In the genomic region with DNA sequence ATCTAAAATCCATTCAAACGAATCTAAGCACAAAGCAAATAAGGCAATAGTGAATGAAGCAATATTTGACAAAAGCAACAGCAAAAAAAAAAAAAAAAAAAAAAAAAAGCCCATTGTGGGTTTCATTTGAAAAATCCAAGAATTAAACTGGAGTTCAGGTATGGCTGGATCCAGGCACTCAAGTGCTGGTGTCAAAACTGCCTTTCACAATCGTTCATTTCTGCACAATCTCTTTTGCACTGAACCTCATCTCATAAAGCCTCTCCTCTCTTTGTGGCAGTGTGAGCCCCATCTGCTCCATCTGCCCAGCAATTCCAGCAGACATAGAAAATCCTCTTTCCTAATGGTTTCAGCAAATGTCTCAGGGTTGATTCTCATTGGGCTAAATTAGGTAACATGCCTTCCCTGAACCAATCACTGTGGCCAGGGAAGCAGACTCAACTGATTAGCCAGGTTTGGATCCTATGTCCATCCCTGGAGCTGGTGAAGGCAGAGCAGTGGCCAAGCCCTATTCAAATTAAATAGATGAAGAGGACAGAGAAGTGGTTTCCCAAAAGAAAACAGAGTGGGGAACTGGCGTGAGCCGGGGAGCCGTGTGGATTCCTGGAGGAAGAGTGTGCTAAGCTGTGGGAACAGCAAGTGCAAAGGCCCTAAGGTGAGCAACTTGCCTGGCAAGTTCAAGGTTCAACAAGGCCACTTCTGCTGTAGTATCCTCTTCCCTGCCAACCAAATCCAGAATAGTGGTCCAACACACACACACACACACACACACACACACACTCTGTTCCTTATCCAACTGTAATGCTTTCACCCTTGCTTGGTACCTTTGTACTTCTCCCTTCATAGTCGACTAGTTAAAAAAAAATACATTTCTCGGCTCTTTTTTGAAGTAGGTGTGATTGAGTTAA, we compare ENCODE assay signal across 23 cellular contexts. TPM values are rescaled to one million over a fixed set of nuclear protein-coding genes. Genes with fewer than 3 reads are reported as not detected.
A peak's percentile ranks its signal among the peaks of the same experiment; 100 is the strongest.
DNase-seq lines count a peak whose midpoint lies in the region; ATAC-seq and TF ChIP-seq lines count a peak whose summit lies in the region.
"Had no signal": no experiment of that assay in that cellular context is flagged by ENCODE, and none has a peak within 500 bp of the region (broad histone marks: within the 10 kb centered on the region; RNA-seq: fewer than 3 reads in every experiment).

No MANE protein-coding gene starts in this region.

- H3K36me3 ChIP-seq in neuronal stem cell (replicated peaks in 1 of 2; ENCODE audit: control insufficient read depth in 2 of 2, insufficient read depth in 2 of 2, low read length in 2 of 2) = no peaks in the 10 kb centered on the region
- H3K36me3 ChIP-seq: adrenal gland, BLaER1, cardiac muscle cell, spleen, uterus had no signal

- no peak overlapping the region for H2AFZ ChIP-seq in neuronal stem cell (ENCODE audit: low read length)
- H2AFZ ChIP-seq: GM23248 had no signal

- H3K4me3 Mint-ChIP-seq in endothelial cell (ENCODE audit: unreplicated experiment) = peak overlapping the region; percentile 92
- H3K4me3 Mint-ChIP-seq: natural killer cell had no signal

- peaks cover 0 to 2% (median 0%) of the 10 kb centered on the region in 3 experiments for H3K27me3 ChIP-seq in neuronal stem cell (ENCODE audit: control insufficient read depth in 3 of 3, insufficient read depth in 3 of 3, low read depth in 1 of 3, low read length in 3 of 3)
- H3K27me3 ChIP-seq: adrenal gland, BLaER1, cardiac muscle cell, uterus had no signal

- peaks cover 0 to 4% of the 10 kb centered on the region in 2 donors for H3K9me3 ChIP-seq in neuronal stem cell (replicated peaks in 1 of 2; ENCODE audit: control insufficient read depth in 2 of 2, insufficient read depth in 1 of 2, low read depth in 1 of 2, low read length in 2 of 2)
- H3K9me3 ChIP-seq: adrenal gland, uterus had no signal

- no peak overlapping the region for H2BK15ac ChIP-seq in neuronal stem cell (ENCODE audit: low read length)

- H3K23ac ChIP-seq in neuronal stem cell (ENCODE audit: low read depth, low read length, poor library complexity) = no peak overlapping the region

- H2BK120ac ChIP-seq in neuronal stem cell (ENCODE audit: low read depth, low read length) = no peak overlapping the region

- H3K18ac ChIP-seq in neuronal stem cell (ENCODE audit: low read length) = peak overlapping the region; percentile 77

- H2BK12ac ChIP-seq in neuronal stem cell (ENCODE audit: low read length) = no peak overlapping the region

- H3K79me1 ChIP-seq in neuronal stem cell (ENCODE audit: low read depth, low read length) = peaks cover 4% of the 10 kb centered on the region

- no peak overlapping the region for H3K27ac Mint-ChIP-seq in endothelial cell (ENCODE audit: unreplicated experiment)
- H3K27ac Mint-ChIP-seq: natural killer cell had no signal

- no peak overlapping the region for H2BK5ac ChIP-seq in neuronal stem cell (ENCODE audit: low read length)

- peaks cover 4 to 16% of the 10 kb centered on the region in 2 donors for H3K4me1 ChIP-seq in neuronal stem cell (ENCODE audit: control insufficient read depth in 2 of 2, insufficient read depth in 1 of 2, low read depth in 1 of 2, low read length in 2 of 2)
- H3K4me1 ChIP-seq: psoas muscle had no signal

- H3K4me2 ChIP-seq in neuronal stem cell (ENCODE audit: insufficient read depth, low read length, poor library complexity, severe bottlenecking) = no peak overlapping the region
- H3K4me2 ChIP-seq: A549, BLaER1 had no signal

- no CpG with 5 or more reads among the region's 7 CpGs for WGBS in neuronal stem cell (ENCODE audit: extremely low coverage in 2 of 2, insufficient read length in 2 of 2, insufficient replicate concordance in 1 of 2), 2 donors

- no peak overlapping the region for H3K4me3 ChIP-seq in neuronal stem cell (ENCODE audit: low read length in 2 of 2)
- H3K4me3 ChIP-seq: A549, BLaER1, GM23248, psoas muscle had no signal

- no peak overlapping the region for H3K27ac ChIP-seq in neuronal stem cell (replicated peaks; ENCODE audit: low read length)
- H3K27ac ChIP-seq: A549, adrenal gland, BLaER1, cardiac muscle cell, GM23248, psoas muscle, uterus, VCaP had no signal

- no peak overlapping the region for H4K8ac ChIP-seq in neuronal stem cell (ENCODE audit: low read depth, low read length)

- H2AK5ac ChIP-seq in neuronal stem cell (ENCODE audit: low read depth, low read length) = peak overlapping the region; percentile 11

- no peak for TF ChIP-seq CTCF in endothelial cell (IDR thresholded peaks at IDR 0.05; ENCODE audit: unreplicated experiment)

- H3K9me3 Mint-ChIP-seq in endothelial cell (ENCODE audit: unreplicated experiment) = no peaks in the 10 kb centered on the region
- H3K9me3 Mint-ChIP-seq: natural killer cell had no signal

- H3K27me3 Mint-ChIP-seq in endothelial cell (ENCODE audit: unreplicated experiment) = peaks cover 7% of the 10 kb centered on the region

- no peaks in the 10 kb centered on the region for H3K36me3 Mint-ChIP-seq in endothelial cell (ENCODE audit: low read depth, unreplicated experiment)
- H3K36me3 Mint-ChIP-seq: natural killer cell had no signal

- ATAC-seq in GM19324 (IDR thresholded peaks at IDR 0.05; ENCODE audit: low FRiP score, unreplicated experiment) = no peak
- ATAC-seq in GM21526 (IDR thresholded peaks at IDR 0.05; ENCODE audit: low FRiP score, unreplicated experiment) = no peak
- ATAC-seq: A549, natural killer cell, psoas muscle had no signal

- peak; percentile 82 for DNase-seq in DMS 273 (lab: John Stamatoyannopoulos, UW; ENCODE audit: unreplicated experiment)
- DNase-seq in NCI-H524 treated with DMSO at 0.1 percent for 48 hours (lab: John Stamatoyannopoulos, UW) = peak; percentile 34
- DNase-seq in endothelial cell (ENCODE audit: low spot score) = no peak
- DNase-seq in neuronal stem cell (ENCODE audit: low spot score) = no peak
- DNase-seq in activated effector memory CD4-positive, alpha-beta T cell treated with anti-CD3 and anti-CD28 coated beads, Interleukin-2, amount 50 U/mL, for 16 hours = no peak
- no peak for DNase-seq in NCI-H748 treated with DMSO at 0.1 percent for 48 hours (lab: John Stamatoyannopoulos, UW)
- DNase-seq: activated CD4-positive, alpha-beta T cell treated with anti-CD3 and anti-CD28 coated beads, Interleukin-2, amount 50 U/mL, for 48 hours; activated gamma-delta T cell; GM23248; KG1; natural killer cell; NK-92 treated with Interleukin-12 subunit alpha and Interleukin-12 subunit beta, amount 100 ng/mL, for 24 hours had no signal

- H3K4ac ChIP-seq in neuronal stem cell (ENCODE audit: low read length) = no peak overlapping the region

- H4K91ac ChIP-seq in neuronal stem cell (ENCODE audit: low read depth, low read length, poor library complexity) = no peak overlapping the region

- no peak overlapping the region for H3K14ac ChIP-seq in neuronal stem cell (ENCODE audit: low read length)

- H3K4me1 Mint-ChIP-seq in endothelial cell (ENCODE audit: unreplicated experiment) = peaks cover 17% of the 10 kb centered on the region

- no peak overlapping the region for H3K9ac ChIP-seq in neuronal stem cell (ENCODE audit: low read depth, low read length, poor library complexity)
- H3K9ac ChIP-seq: BLaER1, GM23248 had no signal

RNA-seq across cellular contexts. Expression of a gene that starts 1.2 kb away (rescaled TPM):
- 54.2 TPM for total RNA-seq in endothelial cell (ENCODE audit: unreplicated experiment)
- polyA plus RNA-seq in neuronal stem cell (2013, experiment 1 of 2) = 26.2 TPM
- 28.6 TPM for polyA plus RNA-seq in neuronal stem cell (2013, experiment 2 of 2)
- total RNA-seq: GM23248; natural killer cell; T-helper 2 cell treated with Interferon-gamma antibody and Interleukin-4, amounts not matched to agents 100 ng/mL and 5 ng/mL, for 36 hours had no signal
- polyA plus RNA-seq: A549 had no signal

RNA-seq across cellular contexts. Expression of a gene that starts 51.2 kb away (rescaled TPM):
- 66.7 TPM for total RNA-seq in endothelial cell (ENCODE audit: unreplicated experiment)
- 79.2 TPM for polyA plus RNA-seq in neuronal stem cell (2013, experiment 1 of 2)
- polyA plus RNA-seq in neuronal stem cell (2013, experiment 2 of 2) = 78.7 TPM

Comparison
In these comparisons a context has a peak if more than half of its experiments do, and no peak if none do; other contexts are left out.
1. DNase-seq: peak in DMS 273 (single experiment) and NCI-H524 treated with DMSO at 0.1 percent for 48 hours (single experiment); none in endothelial cell (single experiment), neuronal stem cell (single experiment), activated effector memory CD4-positive, alpha-beta T cell treated with anti-CD3 and anti-CD28 coated beads, Interleukin-2, amount 50 U/mL, for 16 hours (single experiment) and NCI-H748 treated with DMSO at 0.1 percent for 48 hours (single experiment).